Comparison of ENCODE assay signal across 27 cellular contexts in genomic region chr5:177547736-177548135, GRCh38. TPM values are rescaled to one million over a fixed set of nuclear protein-coding genes. Genes with fewer than 3 reads are reported as not detected.
A peak's percentile ranks its signal among the peaks of the same experiment; 100 is the strongest.
DNase-seq lines count a peak whose midpoint lies in the region; ATAC-seq and TF ChIP-seq lines count a peak whose summit lies in the region.
"Had no signal": no experiment of that assay in that cellular context is flagged by ENCODE, and none has a peak within 500 bp of the region (broad histone marks: within the 10 kb centered on the region; RNA-seq: fewer than 3 reads in every experiment).

No MANE protein-coding gene starts in this region.

- no peaks in the 10 kb centered on the region for H4K20me1 ChIP-seq in fibroblast of lung (ENCODE audit: control insufficient read depth, extremely low read depth, insufficient read depth, low read length)

- intact Hi-C loops in right cardiac atrium (cut with DNase I) (no loop called here), left cardiac atrium (cut with DNase I) (no loop called here), sigmoid colon (cut with DNase I) (no loop called here), vagina (cut with DNase I) (no loop called here)

- TF ChIP-seq CTCF in fibroblast of lung (conservative IDR thresholded peaks at IDR 0.05 in 1 of 2, IDR thresholded peaks at IDR 0.05 in 1 of 2; ENCODE audit: low read depth in 1 of 2, low read length in 2 of 2) (no peak), sigmoid colon (IDR thresholded peaks at IDR 0.05) (no peak), vagina (IDR thresholded peaks at IDR 0.05) (no peak)

- H3K27ac ChIP-seq in right cardiac atrium (ENCODE audit: low read length): peak overlapping the region; percentile 13
- peak overlapping the region; percentile 37 for H3K27ac ChIP-seq in fibroblast of lung (ENCODE audit: insufficient read depth, low read length)
- peak overlapping the region; percentile 15 to 55 (median 38) for H3K27ac ChIP-seq in sigmoid colon
- H3K27ac ChIP-seq in vagina: peak overlapping the region; percentile 10
- H3K27ac ChIP-seq: C4-2B had no signal

- TF ChIP-seq EP300 in sigmoid colon (IDR thresholded peaks at IDR 0.05): no peak

- TF ChIP-seq POLR2A in sigmoid colon (IDR thresholded peaks at IDR 0.05) (no peak), vagina (IDR thresholded peaks at IDR 0.05) (no peak)

- ATAC-seq in right cardiac atrium (no peak), left cardiac atrium (no peak), HG03439 (IDR thresholded peaks at IDR 0.05; ENCODE audit: unreplicated experiment) (no peak), GM21423 (IDR thresholded peaks at IDR 0.05; ENCODE audit: unreplicated experiment) (no peak)
- ATAC-seq: A549; GM23338; K562; naive thymus-derived CD8-positive, alpha-beta T cell; T-helper 17 cell had no signal

- H3K27me3 ChIP-seq in right cardiac atrium (ENCODE audit: control insufficient read depth, insufficient read depth): no peaks in the 10 kb centered on the region
- H3K27me3 ChIP-seq in fibroblast of lung (ENCODE audit: control insufficient read depth, insufficient read depth, low read length): no peaks in the 10 kb centered on the region
- H3K27me3 ChIP-seq in sigmoid colon: no peaks in the 10 kb centered on the region
- H3K27me3 ChIP-seq in vagina: no peaks in the 10 kb centered on the region
- H3K27me3 ChIP-seq: brain microvascular endothelial cell had no signal

- H3K4me1 ChIP-seq in right cardiac atrium (ENCODE audit: control insufficient read depth, insufficient read depth, low read length): peaks cover 23% of the 10 kb centered on the region
- H3K4me1 ChIP-seq in fibroblast of lung (ENCODE audit: control insufficient read depth, extremely low read depth, insufficient read depth, low read length): peaks cover 27% of the 10 kb centered on the region
- H3K4me1 ChIP-seq in sigmoid colon: peaks cover 0 to 90% (median 66%) of the 10 kb centered on the region in 4 donors
- H3K4me1 ChIP-seq in vagina: peaks cover 84% of the 10 kb centered on the region

- 57% methylated on average over 3 of the region's 3 CpGs for WGBS in right cardiac atrium
- 88 to 91% methylated on average over 3 of the region's 3 CpGs for WGBS in sigmoid colon, 2 donors

- H3K79me2 ChIP-seq in fibroblast of lung (ENCODE audit: control insufficient read depth, insufficient read depth, low read length): peaks cover 69% of the 10 kb centered on the region

- H3K36me3 ChIP-seq in fibroblast of lung (ENCODE audit: control insufficient read depth, insufficient read depth, low read length) (peaks cover 5% of the 10 kb centered on the region), sigmoid colon (peaks cover 0 to 15% (median 0%) of the 10 kb centered on the region in 4 donors), vagina (peaks cover 0 to 3% of the 10 kb centered on the region in 2 donors)

- DNase-seq in right cardiac atrium (no peak), left cardiac atrium (no peak), fibroblast of lung (ENCODE audit: low read depth in 2 of 2) (peak in 1 of 2 donors; percentile 25), sigmoid colon (no peak), vagina (ENCODE audit: extremely low spot score in 2 of 2) (no peak)
- DNase-seq in activated CD4-positive, alpha-beta T cell treated with anti-CD3 and anti-CD28 coated beads for 1 hour: no peak
- DNase-seq: activated CD4-positive, alpha-beta T cell treated with anti-CD3 and anti-CD28 coated beads, Interleukin-2, amount 10 ng/mL, durations not matched to agents 7 days and 5 days; activated effector memory CD4-positive, alpha-beta T cell treated with Interleukin-2 at 50 U/mL for 16 hours; brain microvascular endothelial cell; DMS153; GDM1; hypothalamus; kidney; naive thymus-derived CD8-positive, alpha-beta T cell; NCI-H187; NCI-H2227 treated with DMSO at 0.1 percent for 48 hours; NCI-H774; OCI-M1; stimulated activated CD4-positive, alpha-beta T cell treated with anti-CD3 and anti-CD28 coated beads, Interleukin-4, amount 100 ng/mL, for 4 hours; T-helper 17 cell had no signal

- H2AFZ ChIP-seq in fibroblast of lung (ENCODE audit: low read length): no peak overlapping the region
- H2AFZ ChIP-seq: GM23338 had no signal

- H3K4me2 ChIP-seq in fibroblast of lung (ENCODE audit: extremely low read depth, insufficient read depth, low read length): no peak overlapping the region
- H3K4me2 ChIP-seq: GM23338 had no signal

- H3K4me3 ChIP-seq in right cardiac atrium (ENCODE audit: low read length) (no peak overlapping the region), fibroblast of lung (replicated peaks in 1 of 4; ENCODE audit: control extremely low read depth in 1 of 4, insufficient read depth in 1 of 4, low read depth in 3 of 4, low read length in 4 of 4) (no peak overlapping the region), sigmoid colon (no peak overlapping the region), vagina (no peak overlapping the region)
- H3K4me3 ChIP-seq: A549, coronary artery, GM23338, K562 had no signal

- no peak overlapping the region for H3K9ac ChIP-seq in fibroblast of lung (ENCODE audit: insufficient read depth, low read length)

- H3K9me3 ChIP-seq in right cardiac atrium (ENCODE audit: control insufficient read depth, low read length): no peaks in the 10 kb centered on the region
- H3K9me3 ChIP-seq in fibroblast of lung (ENCODE audit: control insufficient read depth, insufficient read depth, low read depth, low read length): no peaks in the 10 kb centered on the region
- H3K9me3 ChIP-seq in sigmoid colon: no peaks in the 10 kb centered on the region
- H3K9me3 ChIP-seq in vagina: no peaks in the 10 kb centered on the region
- H3K9me3 ChIP-seq: A549 had no signal

RNA-seq across cellular contexts. Expression of gene FAM193B, which starts 6.6 kb away (rescaled TPM):
- total RNA-seq in right cardiac atrium (10 to 100 TPM; 24.9 to 34.2 (median 27.7) TPM), left cardiac atrium (10 to 100 TPM; 26.1 to 30.1 TPM), fibroblast of lung (17.5 and 28.4 TPM in 2 replicates), sigmoid colon (10 to 100 TPM; 39.6 to 82.8 (median 43.9) TPM), vagina (72.4 TPM)
- polyA plus RNA-seq in right cardiac atrium (41.8 TPM), fibroblast of lung (15.9 and 27.9 TPM in 2 replicates), sigmoid colon (10 to 100 TPM in 2 of 3 donors, 1 to 10 TPM in 1; 9.0 to 87.4 (median 10.2) TPM)
- 16.0 and 31.0 TPM in 2 replicates for polyA plus RNA-seq in fibroblast of lung (2012)
- 29.0 and 78.7 TPM in 2 replicates for polyA minus RNA-seq in fibroblast of lung (ENCODE audit: low replicate concordance)

RNA-seq across cellular contexts. Expression of gene DDX41, which starts 31.0 kb away (rescaled TPM):
- 10 to 100 TPM; 36.0 to 43.5 (median 40.3) TPM for total RNA-seq in right cardiac atrium
- polyA plus RNA-seq in right cardiac atrium: 30.5 TPM
- total RNA-seq in left cardiac atrium: 10 to 100 TPM; 33.1 to 53.5 TPM
- total RNA-seq in fibroblast of lung: 76.5 and 79.1 TPM in 2 replicates
- 66.8 and 71.5 TPM in 2 replicates for polyA plus RNA-seq in fibroblast of lung
- polyA plus RNA-seq in fibroblast of lung (2012): 120 and 261 TPM in 2 replicates
- 77.3 and 114 TPM in 2 replicates for polyA minus RNA-seq in fibroblast of lung (ENCODE audit: low replicate concordance)
- total RNA-seq in sigmoid colon: 10 to 100 TPM; 47.8 to 55.1 (median 51.6) TPM
- 10 to 100 TPM; 69.7 to 78.4 (median 72.6) TPM for polyA plus RNA-seq in sigmoid colon
- 125 TPM for total RNA-seq in vagina

RNA-seq across cellular contexts. Expression of gene DOK3, which starts 38.1 kb away (rescaled TPM):
- 1 to 10 TPM; 3.1 to 4.5 (median 3.9) TPM for total RNA-seq in right cardiac atrium
- 1.4 TPM for polyA plus RNA-seq in right cardiac atrium
- 1 to 10 TPM; 5.3 to 9.0 TPM for total RNA-seq in left cardiac atrium
- total RNA-seq in fibroblast of lung: 0.99 and 2.1 TPM in 2 replicates
- 0.58 and 1.5 TPM in 2 replicates for polyA plus RNA-seq in fibroblast of lung
- 0.54 and 2.2 TPM in 2 replicates for polyA plus RNA-seq in fibroblast of lung (2012)
- 0.19 and 6.0 TPM in 2 replicates for polyA minus RNA-seq in fibroblast of lung (ENCODE audit: low replicate concordance)
- 1 to 10 TPM; 4.6 to 8.0 (median 6.5) TPM for total RNA-seq in sigmoid colon
- polyA plus RNA-seq in sigmoid colon: 10 to 100 TPM in 1 of 3 donors, 1 to 10 TPM in 2; 3.0 to 20.2 (median 7.2) TPM
- total RNA-seq in vagina: 12.0 TPM

RNA-seq across cellular contexts. Expression of gene TMED9, which starts 44.3 kb away (rescaled TPM):
- 100 to 1,000 TPM in 1 of 4 donors, 10 to 100 TPM in 3; 64.4 to 102 (median 74.0) TPM for total RNA-seq in right cardiac atrium
- 84.6 TPM for polyA plus RNA-seq in right cardiac atrium
- 100 to 1,000 TPM; 101 to 131 TPM for total RNA-seq in left cardiac atrium
- total RNA-seq in fibroblast of lung: 94.8 and 139 TPM in 2 replicates
- polyA plus RNA-seq in fibroblast of lung: 259 and 355 TPM in 2 replicates
- polyA plus RNA-seq in fibroblast of lung (2012): 345 and 434 TPM in 2 replicates
- 259 and 273 TPM in 2 replicates for polyA minus RNA-seq in fibroblast of lung (ENCODE audit: low replicate concordance)
- total RNA-seq in sigmoid colon: 10 to 100 TPM; 48.9 to 64.5 (median 55.6) TPM
- 100 to 1,000 TPM in 1 of 3 donors, 10 to 100 TPM in 2; 37.2 to 221 (median 73.8) TPM for polyA plus RNA-seq in sigmoid colon
- total RNA-seq in vagina: 83.7 TPM

RNA-seq across cellular contexts. Expression of gene PDLIM7, which starts 50.3 kb away (rescaled TPM):
- 10 to 100 TPM; 35.0 to 71.5 (median 47.0) TPM for total RNA-seq in right cardiac atrium
- polyA plus RNA-seq in right cardiac atrium: 61.9 TPM
- total RNA-seq in left cardiac atrium: 10 to 100 TPM; 50.5 to 94.5 TPM
- 55.2 and 65.2 TPM in 2 replicates for total RNA-seq in fibroblast of lung
- polyA plus RNA-seq in fibroblast of lung: 117 and 245 TPM in 2 replicates
- polyA plus RNA-seq in fibroblast of lung (2012): 250 and 446 TPM in 2 replicates
- 267 and 376 TPM in 2 replicates for polyA minus RNA-seq in fibroblast of lung (ENCODE audit: low replicate concordance)
- total RNA-seq in sigmoid colon: 100 to 1,000 TPM; 274 to 923 (median 482) TPM
- 10 to 100 TPM in 2 of 3 donors, 1 to 10 TPM in 1; 7.2 to 58.5 (median 14.4) TPM for polyA plus RNA-seq in sigmoid colon
- 118 TPM for total RNA-seq in vagina
